Comparison of ENCODE assay signal across 28 cellular contexts in genomic region chr1:231019711-231020110, GRCh38. TPM values are rescaled to one million over a fixed set of nuclear protein-coding genes. Genes with fewer than 3 reads are reported as not detected.
DNase-seq lines count a peak whose midpoint lies in the region; ATAC-seq, FAIRE-seq and TF ChIP-seq lines count a peak whose summit lies in the region.
"Had no signal": no experiment of that assay in that cellular context is flagged by ENCODE, and none has a peak within 500 bp of the region (broad histone marks: within the 10 kb centered on the region; RNA-seq: fewer than 3 reads in every experiment).

No MANE protein-coding gene starts in this region.

- no peak overlapping the region for H2AFZ ChIP-seq in hepatocyte

- peaks cover 2% of the 10 kb centered on the region for H3K36me3 Mint-ChIP-seq in T-helper 1 cell treated with Interleukin-12 subunit alpha and Interleukin-12 subunit beta and Interleukin-4 antibody, amounts not matched to agents 30 μg/mL and 1 μg/mL, for 36 hours (ENCODE audit: low read depth)
- peaks cover 15% of the 10 kb centered on the region for H3K36me3 Mint-ChIP-seq in T-cell

- H3K9me3 ChIP-seq in hepatocyte (ENCODE audit: low read depth), result no peaks in the 10 kb centered on the region
- H3K9me3 ChIP-seq in spleen, result no peaks in the 10 kb centered on the region
- H3K9me3 ChIP-seq: MG63, thoracic aorta had no signal

- peak overlapping the region; percentile 36 for H3K4me3 Mint-ChIP-seq in T-helper 1 cell treated with Interleukin-12 subunit alpha and Interleukin-12 subunit beta and Interleukin-4 antibody, amounts not matched to agents 30 μg/mL and 1 μg/mL, for 36 hours
- peak overlapping the region in 2 of 3 donors; percentile 32 to 72 for H3K4me3 Mint-ChIP-seq in T-cell

- no peak overlapping the region for H3K27ac Mint-ChIP-seq in T-helper 1 cell treated with Interleukin-12 subunit alpha and Interleukin-12 subunit beta and Interleukin-4 antibody, amounts not matched to agents 30 μg/mL and 1 μg/mL, for 36 hours
- H3K27ac Mint-ChIP-seq in T-cell, result peak overlapping the region in 1 of 2 donors; percentile 79
- H3K27ac Mint-ChIP-seq: activated T-helper 1 cell treated with anti-CD3 and anti-CD28 coated beads, Interleukin-12 subunit alpha, Interleukin-12 subunit beta, Interleukin-2, Interleukin-4 antibody, amounts not matched to agents 30 ng/mL and 10 ng/mL and 1 ng/mL, durations not matched to agents 14 hours and 24 hours and 36 hours had no signal

- intact Hi-C loops in spleen (cut with DNase I; ENCODE audit: low total_unique reads), result no loop called here

- CTCF ChIA-PET in T-cell (lab: Charles Lee), result interaction anchor here in 1 of 2 donors (0.7 kb wide), 1 partner anchor 1277 kb away, joined by 6 read pairs; no protein-coding TSS in a partner anchor

- no peak for TF ChIP-seq POLR2A in spleen (IDR thresholded peaks at IDR 0.05)

- no peak for FAIRE-seq in RCC 7860 (lab: Jason Lieb, UNC)

- H3K4me2 ChIP-seq in hepatocyte, result peak overlapping the region; percentile 70

- H3K4me3 ChIP-seq in hepatocyte, result no peak overlapping the region
- H3K4me3 ChIP-seq in spleen, result peak overlapping the region in 4 of 8 donors; percentile 13 to 57 (median 18)
- H3K4me3 ChIP-seq: MG63, thoracic aorta had no signal

- no peaks in the 10 kb centered on the region for H3K27me3 Mint-ChIP-seq in T-helper 1 cell treated with Interleukin-12 subunit alpha and Interleukin-12 subunit beta and Interleukin-4 antibody, amounts not matched to agents 30 μg/mL and 1 μg/mL, for 36 hours (ENCODE audit: low read depth)
- H3K27me3 Mint-ChIP-seq in T-cell, result no peaks in the 10 kb centered on the region
- H3K27me3 Mint-ChIP-seq: CD8-positive, alpha-beta memory T cell had no signal

- H3K36me3 ChIP-seq in hepatocyte (replicated peaks; ENCODE audit: insufficient read depth, low read depth) (no peaks in the 10 kb centered on the region), spleen (peaks cover 0 to 62% (median 0%) of the 10 kb centered on the region in 6 donors)
- H3K36me3 ChIP-seq: MG63, thoracic aorta had no signal

- no peaks in the 10 kb centered on the region for H3K79me2 ChIP-seq in hepatocyte

- POLR2A ChIA-PET in T-cell (lab: Charles Lee), result no interaction called here

- TF ChIP-seq CTCF in hepatocyte (IDR thresholded peaks at IDR 0.05; ENCODE audit: poor library complexity) (no peak), spleen (IDR thresholded peaks at IDR 0.05 in 8 of 11, conservative IDR thresholded peaks at IDR 0.05 in 3 of 11) (no peak)

- H4K20me1 ChIP-seq in hepatocyte (ENCODE audit: insufficient read depth, poor library complexity, severe bottlenecking), result no peaks in the 10 kb centered on the region

- H3K9me2 ChIP-seq in hepatocyte (replicated peaks; ENCODE audit: insufficient read depth), result no peaks in the 10 kb centered on the region

- 94% methylated on average over 14 of the region's 14 CpGs for WGBS in hepatocyte (ENCODE audit: low lambda C conversion rate, missing lambda C conversion rate)
- WGBS in spleen, 5 donors, result 78 to 88% (median 84%) methylated on average over 14 of the region's 14 CpGs

- no peaks in the 10 kb centered on the region for H3K4me1 ChIP-seq in hepatocyte (ENCODE audit: insufficient read depth)
- peaks cover 0 to 27% (median 19%) of the 10 kb centered on the region in 6 donors for H3K4me1 ChIP-seq in spleen

- H3K4me1 Mint-ChIP-seq in T-helper 1 cell treated with Interleukin-12 subunit alpha and Interleukin-12 subunit beta and Interleukin-4 antibody, amounts not matched to agents 30 μg/mL and 1 μg/mL, for 36 hours (ENCODE audit: low read depth), result peaks cover 14% of the 10 kb centered on the region
- peaks cover 8 to 10% (median 8%) of the 10 kb centered on the region in 3 donors for H3K4me1 Mint-ChIP-seq in T-cell

- H3K27ac ChIP-seq in hepatocyte (peak overlapping the region; percentile 91), spleen (peak overlapping the region in 5 of 8 donors; percentile 51 to 76 (median 57))
- H3K27ac ChIP-seq: 22Rv1, thoracic aorta had no signal

- ATAC-seq in T-cell (replicated peaks in 1 of 4), result no peak
- ATAC-seq in GM21423 (IDR thresholded peaks at IDR 0.05; ENCODE audit: unreplicated experiment), result no peak

- no peaks in the 10 kb centered on the region for H3K27me3 ChIP-seq in hepatocyte
- H3K27me3 ChIP-seq in spleen (replicated peaks in 1 of 7), result no peaks in the 10 kb centered on the region
- H3K27me3 ChIP-seq: MG63 had no signal

- no peaks in the 10 kb centered on the region for H3K9me3 Mint-ChIP-seq in T-helper 1 cell treated with Interleukin-12 subunit alpha and Interleukin-12 subunit beta and Interleukin-4 antibody, amounts not matched to agents 30 μg/mL and 1 μg/mL, for 36 hours
- no peaks in the 10 kb centered on the region for H3K9me3 Mint-ChIP-seq in T-cell
- H3K9me3 Mint-ChIP-seq: activated T-helper 1 cell treated with anti-CD3 and anti-CD28 coated beads, Interleukin-12 subunit alpha, Interleukin-12 subunit beta, Interleukin-2, Interleukin-4 antibody, amounts not matched to agents 30 ng/mL and 10 ng/mL and 1 ng/mL, durations not matched to agents 14 hours and 24 hours and 36 hours; CD8-positive, alpha-beta memory T cell had no signal

- DNase-seq in T-helper 1 cell, result no peak
- no peak for DNase-seq in T-cell
- no peak for DNase-seq in hepatocyte (ENCODE audit: low spot score)
- DNase-seq in spleen, result no peak
- DNase-seq in NCI-H1694 (lab: John Stamatoyannopoulos, UW), result no peak
- no peak for DNase-seq in RCC 7860 (ENCODE audit: low spot score)
- DNase-seq: activated CD4-positive, CD25-positive, alpha-beta regulatory T cell treated with anti-CD3 and anti-CD28 coated beads, Interleukin-2, amount 50 U/mL, for 72 hours; activated naive CD4-positive, alpha-beta T cell treated with anti-CD3 and anti-CD28 coated beads, Interleukin-2, amount 50 U/mL, for 16 hours; anterior cingulate cortex; CD8-positive, alpha-beta memory T cell; GF-D8; glutamatergic neuron; H7; KBM-7; kidney glomerular epithelial cell; mammary epithelial cell; NCI-H146; NCI-H2171; NCI-H510A treated with DMSO at 0.1 percent for 48 hours; SIG-M5; stimulated activated CD4-positive, alpha-beta T cell treated with anti-CD3 and anti-CD28 coated beads, Interleukin-2, amount 100 ng/mL, for 48 hours; SW 1271 had no signal

RNA-seq across cellular contexts. Expression of gene FAM89A, which starts 20.3 kb away (rescaled TPM):
- total RNA-seq in T-cell, result 1 to 10 TPM; 3.0 to 9.5 (median 7.6) TPM
- 48.8 and 55.1 TPM in 2 replicates for total RNA-seq in hepatocyte
- polyA plus RNA-seq in hepatocyte, result 53.5 and 54.4 TPM in 2 replicates
- 10 to 100 TPM; 17.5 to 54.8 (median 38.6) TPM for total RNA-seq in spleen
- 10 to 100 TPM in 2 of 3 donors, 1 to 10 TPM in 1; 9.8 to 16.2 (median 12.4) TPM for polyA plus RNA-seq in spleen

RNA-seq across cellular contexts. Expression of gene ARV1, which starts 40.8 kb away (rescaled TPM):
- 10 to 100 TPM in 3 of 5 donors, 1 to 10 TPM in 2; 6.7 to 13.2 (median 10.0) TPM for total RNA-seq in T-cell
- 20.0 and 20.6 TPM in 2 replicates for total RNA-seq in hepatocyte
- 19.9 and 24.4 TPM in 2 replicates for polyA plus RNA-seq in hepatocyte
- total RNA-seq in spleen, result 10 to 100 TPM; 11.8 to 27.4 (median 18.0) TPM
- polyA plus RNA-seq in spleen, result 10 to 100 TPM; 17.8 to 31.6 (median 19.5) TPM

RNA-seq across cellular contexts. Expression of gene TTC13, which starts 41.0 kb away (rescaled TPM):
- total RNA-seq in T-cell, result 10 to 100 TPM; 39.7 to 44.9 (median 42.2) TPM
- 11.5 and 14.9 TPM in 2 replicates for total RNA-seq in hepatocyte
- polyA plus RNA-seq in hepatocyte, result 9.7 and 13.0 TPM in 2 replicates
- 10 to 100 TPM; 27.0 to 86.6 (median 41.2) TPM for total RNA-seq in spleen
- polyA plus RNA-seq in spleen, result 10 to 100 TPM; 16.2 to 29.5 (median 16.5) TPM
